Comparison of ENCODE assay signal across 21 cellular contexts in genomic region chr18:55658598-55658997, GRCh38.
DNase-seq lines count a peak whose midpoint lies in the region; TF ChIP-seq lines count a peak whose summit lies in the region.
"Had no signal": no experiment of that assay in that cellular context is flagged by ENCODE, and none has a peak within 500 bp of the region (broad histone marks: within the 10 kb centered on the region; RNA-seq: fewer than 3 reads in every experiment).

No MANE protein-coding gene starts in this region.

- no peaks in the 10 kb centered on the region for H3K4me1 ChIP-seq in breast epithelium
- peaks cover 12 to 38% (median 29%) of the 10 kb centered on the region in 10 experiments for H3K4me1 ChIP-seq in BLaER1 treated with 17β-estradiol and CSF1 and Interleukin-3, amounts not matched to agents 10 nM and 100 nM
- H3K4me1 ChIP-seq: A549, BE2C, HAP-1 had no signal

- H3K27me3 ChIP-seq in breast epithelium = no peaks in the 10 kb centered on the region
- H3K27me3 ChIP-seq in BLaER1 treated with 17β-estradiol and CSF1 and Interleukin-3, amounts not matched to agents 10 nM and 100 nM = no peaks in the 10 kb centered on the region
- H3K27me3 ChIP-seq: BE2C had no signal

- no peaks in the 10 kb centered on the region for H3K36me3 Mint-ChIP-seq in MCF 10A (ENCODE audit: insufficient read depth, unreplicated experiment)
- H3K36me3 Mint-ChIP-seq: CD4-positive, CD25-positive, alpha-beta regulatory T cell; CD8-positive, alpha-beta T cell had no signal

- no peak overlapping the region; a peak in 1 of 22 replicates for H3K9ac ChIP-seq in BLaER1 treated with 17β-estradiol and CSF1 and Interleukin-3, amounts not matched to agents 10 nM and 100 nM

- no peak overlapping the region for H3K27ac ChIP-seq in breast epithelium
- H3K27ac ChIP-seq in BLaER1 treated with 17β-estradiol and CSF1 and Interleukin-3, amounts not matched to agents 10 nM and 100 nM = peak overlapping the region in 5 of 11 experiments; percentile 53 to 73 (median 65); a peak in 11 of 22 replicates
- H3K27ac ChIP-seq: A549, C4-2B had no signal

- H3K4me3 ChIP-seq in breast epithelium = no peak overlapping the region
- H3K4me3 ChIP-seq in BLaER1 treated with 17β-estradiol and CSF1 and Interleukin-3, amounts not matched to agents 10 nM and 100 nM = no peak overlapping the region
- H3K4me3 ChIP-seq: A549, HAP-1 had no signal

- BruUV-seq in MCF 10A (replicated peaks; lab: Mats Ljungman, UMichigan) = no TSS peak

- CTCF ChIA-PET in MCF 10A (lab: Yijun Ruan, JAX) = no interaction called here

- no peak for DNase-seq in MCF 10A (ENCODE audit: unreplicated experiment)
- no peak for DNase-seq in breast epithelium (ENCODE audit: low spot score in 2 of 2)
- peak; percentile 28 for DNase-seq in DMS53 treated with DMSO at 0.1 percent for 48 hours (lab: John Stamatoyannopoulos, UW; ENCODE audit: unreplicated experiment)
- DNase-seq in middle frontal gyrus (ENCODE audit: extremely low spot score, low spot score) = no peak
- DNase-seq in iPS-NIHi11 (ENCODE audit: low spot score) = no peak
- DNase-seq in NCI-H2081 treated with DMSO at 0.1 percent for 48 hours (lab: John Stamatoyannopoulos, UW) = no peak
- DNase-seq: 8988T; ACHN; AML-193; BE2C; Caco-2; CD4-positive, CD25-positive, alpha-beta regulatory T cell; CD8-positive, alpha-beta T cell; DMS 273 treated with DMSO at 0.1 percent for 48 hours; DND-41; GOT3; HFFc6 had no signal

- no peaks in the 10 kb centered on the region for H3K27me3 Mint-ChIP-seq in MCF 10A (ENCODE audit: insufficient read depth, unreplicated experiment)
- H3K27me3 Mint-ChIP-seq: CD4-positive, CD25-positive, alpha-beta regulatory T cell had no signal

- no peaks in the 10 kb centered on the region for H3K36me3 ChIP-seq in breast epithelium
- H3K36me3 ChIP-seq in BLaER1 treated with 17β-estradiol and CSF1 and Interleukin-3, amounts not matched to agents 10 nM and 100 nM = no peaks in the 10 kb centered on the region
- H3K36me3 ChIP-seq: BE2C, HAP-1 had no signal

- POLR2A ChIA-PET in MCF 10A (lab: Yijun Ruan, JAX) = no interaction called here

- H3K4me3 Mint-ChIP-seq in MCF 10A (ENCODE audit: unreplicated experiment) = no peak overlapping the region
- H3K4me3 Mint-ChIP-seq: CD4-positive, CD25-positive, alpha-beta regulatory T cell; CD8-positive, alpha-beta T cell; HFFc6 had no signal

- H3K9me3 ChIP-seq in breast epithelium = no peaks in the 10 kb centered on the region
- H3K9me3 ChIP-seq in BLaER1 treated with 17β-estradiol and CSF1 and Interleukin-3, amounts not matched to agents 10 nM and 100 nM (replicated peaks in 1 of 11) = peaks cover 0 to 26% (median 13%) of the 10 kb centered on the region in 11 experiments; a peak in 11 of 22 replicates
- H3K9me3 ChIP-seq: A549, BE2C, Caco-2, HAP-1 had no signal

- no peak for TF ChIP-seq CTCF in MCF 10A (IDR thresholded peaks at IDR 0.05; ENCODE audit: unreplicated experiment)
- no peak for TF ChIP-seq CTCF in breast epithelium (IDR thresholded peaks at IDR 0.05)

- H4K20me1 ChIP-seq in BLaER1 treated with 17β-estradiol and CSF1 and Interleukin-3, amounts not matched to agents 10 nM and 100 nM = no peaks in the 10 kb centered on the region

- peak overlapping the region; percentile 4 for H3K27ac Mint-ChIP-seq in MCF 10A (ENCODE audit: low read depth, unreplicated experiment)
- H3K27ac Mint-ChIP-seq: CD4-positive, CD25-positive, alpha-beta regulatory T cell; CD8-positive, alpha-beta T cell; HFFc6 had no signal

- no peaks in the 10 kb centered on the region for H3K9me3 Mint-ChIP-seq in MCF 10A (ENCODE audit: unreplicated experiment)
- H3K9me3 Mint-ChIP-seq: CD8-positive, alpha-beta T cell; HFFc6 had no signal

- no peak for TF ChIP-seq POLR2A in breast epithelium (IDR thresholded peaks at IDR 0.05)

- peak overlapping the region in 9 of 11 experiments; percentile 55 to 81 (median 71); a peak in 17 of 22 replicates for H3K4me2 ChIP-seq in BLaER1 treated with 17β-estradiol and CSF1 and Interleukin-3, amounts not matched to agents 10 nM and 100 nM
- H3K4me2 ChIP-seq: A549 had no signal

- intact Hi-C loops in MCF 10A (cut with micrococcal nuclease) = no loop called here
- intact Hi-C loops in breast epithelium (cut with DNase I; ENCODE audit: low total_unique reads) = no loop called here

- H3K4me1 Mint-ChIP-seq in MCF 10A (ENCODE audit: insufficient read depth, unreplicated experiment) = no peaks in the 10 kb centered on the region
- H3K4me1 Mint-ChIP-seq: CD4-positive, CD25-positive, alpha-beta regulatory T cell had no signal
